In genomic region chr3:52099006-52099405, GRCh38 we compare ENCODE assay signal across 17 cellular contexts. TPM values are rescaled to one million over a fixed set of nuclear protein-coding genes. Genes with fewer than 3 reads are reported as not detected.
A peak's percentile ranks its signal among the peaks of the same experiment; 100 is the strongest.
DNase-seq lines count a peak whose midpoint lies in the region; ATAC-seq, FAIRE-seq and TF ChIP-seq lines count a peak whose summit lies in the region.
"Had no signal": no experiment of that assay in that cellular context is flagged by ENCODE, and none has a peak within 500 bp of the region (broad histone marks: within the 10 kb centered on the region; RNA-seq: fewer than 3 reads in every experiment).

No MANE protein-coding gene starts in this region.

- POLR2A ChIA-PET in WTC11 (lab: Charles Lee), result no interaction called here

- TF ChIP-seq CTCF in heart right ventricle (IDR thresholded peaks at IDR 0.05) (no peak), lung (IDR thresholded peaks at IDR 0.05; ENCODE audit: control extremely low read depth, extremely low read depth) (no peak), WTC11 (IDR thresholded peaks at IDR 0.05) (no peak), colonic mucosa (IDR thresholded peaks at IDR 0.05) (no peak)

- H3K4me3 ChIP-seq in heart right ventricle (no peak overlapping the region), lung (no peak overlapping the region), colonic mucosa (no peak overlapping the region)
- H3K4me3 ChIP-seq: coronary artery had no signal

- H3K36me3 ChIP-seq in heart right ventricle, result peaks cover 0 to 6% (median 0%) of the 10 kb centered on the region in 9 donors
- H3K36me3 ChIP-seq in lung (ENCODE audit: control insufficient read depth in 2 of 2, insufficient read depth in 2 of 2, low read length in 2 of 2), result no peaks in the 10 kb centered on the region
- H3K36me3 ChIP-seq in colonic mucosa, result no peaks in the 10 kb centered on the region

- H3K27ac ChIP-seq in heart right ventricle, result peak overlapping the region in 8 of 10 donors; percentile 11 to 72 (median 40)
- H3K27ac ChIP-seq in lung (ENCODE audit: low read depth in 1 of 2, low read length in 1 of 2), result peak overlapping the region; percentile 80 to 81
- no peak overlapping the region for H3K27ac ChIP-seq in colonic mucosa

- WGBS in heart right ventricle, 2 donors, result 43 to 52% methylated on average over 3 of the region's 3 CpGs
- WGBS in lung, 2 donors, result 54 to 60% methylated on average over 3 of the region's 3 CpGs

- H3K27me3 ChIP-seq in heart right ventricle (no peaks in the 10 kb centered on the region), lung (ENCODE audit: control insufficient read depth, insufficient read depth) (no peaks in the 10 kb centered on the region), colonic mucosa (no peaks in the 10 kb centered on the region)

- no peak overlapping the region for H3K27ac Mint-ChIP-seq in WTC11
- H3K27ac Mint-ChIP-seq: activated CD8-positive, alpha-beta memory T cell treated with anti-CD3 and anti-CD28 coated beads, Interleukin-2, amount 10 ng/mL, durations not matched to agents 7 days and 5 days had no signal

- H3K36me3 Mint-ChIP-seq in WTC11, result peaks cover 43% of the 10 kb centered on the region

- FAIRE-seq in RCC 7860 (lab: Jason Lieb, UNC), result peak; percentile 89

- intact Hi-C loops in heart right ventricle (cut with DNase I) (no loop called here), colonic mucosa (cut with DNase I) (no loop called here)

- H3K4me1 ChIP-seq in heart right ventricle (peaks cover 0 to 18% (median 3%) of the 10 kb centered on the region in 9 donors), lung (ENCODE audit: control insufficient read depth in 2 of 2, insufficient read depth in 2 of 2, low read length in 2 of 2) (peaks cover 5 to 13% of the 10 kb centered on the region in 2 donors), colonic mucosa (no peaks in the 10 kb centered on the region)

- H3K9me3 Mint-ChIP-seq in WTC11, result peaks cover 24% of the 10 kb centered on the region

- H3K9me3 ChIP-seq in heart right ventricle (peaks cover 0 to 21% (median 12%) of the 10 kb centered on the region in 11 donors), lung (ENCODE audit: control insufficient read depth in 2 of 2, insufficient read depth in 1 of 2, low read length in 1 of 2) (no peaks in the 10 kb centered on the region), colonic mucosa (no peaks in the 10 kb centered on the region)

- CTCF ChIA-PET in WTC11 (lab: Charles Lee), result interaction anchor here (1.5 kb wide), 2 partner anchors 10 to 95 kb away, joined by 3 read pairs; no protein-coding TSS in a partner anchor

- H3K27me3 Mint-ChIP-seq in WTC11 (ENCODE audit: low read depth), result no peaks in the 10 kb centered on the region
- H3K27me3 Mint-ChIP-seq: activated CD8-positive, alpha-beta memory T cell treated with anti-CD3 and anti-CD28 coated beads, Interleukin-2, amount 10 ng/mL, durations not matched to agents 7 days and 5 days had no signal

- H3K9ac ChIP-seq in colonic mucosa (ENCODE audit: low read depth in 2 of 2, low read length in 2 of 2), result no peak overlapping the region

- H3K4me3 Mint-ChIP-seq in WTC11, result no peak overlapping the region
- H3K4me3 Mint-ChIP-seq: activated CD8-positive, alpha-beta memory T cell treated with anti-CD3 and anti-CD28 coated beads, Interleukin-2, amount 10 ng/mL, durations not matched to agents 7 days and 5 days had no signal

- H3K4me1 Mint-ChIP-seq in WTC11, result no peaks in the 10 kb centered on the region

- DNase-seq in EH (ENCODE audit: low read depth), result peak; percentile 39
- peak; percentile 95 for DNase-seq in RCC 7860 (ENCODE audit: low spot score)
- DNase-seq in heart right ventricle, result no peak
- peak; percentile 74 for DNase-seq in lung (ENCODE audit: low spot score)
- no peak for DNase-seq in WTC11 (ENCODE audit: low spot score)
- DNase-seq in colonic mucosa, result no peak
- no peak for DNase-seq in effector CD4-positive, alpha-beta T cell
- DNase-seq in NCI-H1694 (lab: John Stamatoyannopoulos, UW), result no peak
- DNase-seq: activated CD4-positive, alpha-beta T cell treated with anti-CD3 and anti-CD28 coated beads for 1 hour; activated CD8-positive, alpha-beta memory T cell treated with anti-CD3 and anti-CD28 coated beads, Interleukin-2, amount 10 ng/mL, durations not matched to agents 7 days and 5 days; activated effector memory CD4-positive, alpha-beta T cell treated with Interleukin-2 at 50 U/mL for 16 hours; COR-L47; hippocampal formation; NCI-H1694 treated with DMSO at 0.1 percent for 48 hours; stimulated activated CD4-positive, alpha-beta T cell treated with anti-CD3 and anti-CD28 coated beads, Interleukin-4, amount 100 ng/mL, for 24 hours; T-helper 9 cell had no signal

- ATAC-seq in heart right ventricle (peak; percentile 34 to 94 (median 78)), lung (ENCODE audit: insufficient read depth, low FRiP score) (peak; percentile 80), WTC11 (no peak)
- ATAC-seq: activated CD8-positive, alpha-beta memory T cell treated with anti-CD3 and anti-CD28 coated beads, Interleukin-2, amount 10 ng/mL, durations not matched to agents 7 days and 5 days had no signal

TF ChIP-seq in WTC11, 78 proteins besides CTCF, POLR2A, EP300 and RAD21:
- TF ChIP-seq, protein P1, sequence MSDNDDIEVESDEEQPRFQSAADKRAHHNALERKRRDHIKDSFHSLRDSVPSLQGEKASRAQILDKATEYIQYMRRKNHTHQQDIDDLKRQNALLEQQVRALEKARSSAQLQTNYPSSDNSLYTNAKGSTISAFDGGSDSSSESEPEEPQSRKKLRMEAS (CRISPR knock-in tag; IDR thresholded peaks at IDR 0.05), result no peak
- no peak for TF ChIP-seq NFATC4 (CRISPR knock-in tag; IDR thresholded peaks at IDR 0.05)
- no peak for TF ChIP-seq ZNF263 (CRISPR knock-in tag; IDR thresholded peaks at IDR 0.05; ENCODE audit: low read depth)
- TF ChIP-seq ZNF423 (CRISPR knock-in tag; IDR thresholded peaks at IDR 0.05), result no peak
- no peak for TF ChIP-seq ATF3 (CRISPR knock-in tag; conservative IDR thresholded peaks at IDR 0.05)
- TF ChIP-seq ZNF232 (CRISPR knock-in tag; IDR thresholded peaks at IDR 0.05), result no peak
- no peak for TF ChIP-seq HMGA2 (CRISPR knock-in tag; IDR thresholded peaks at IDR 0.05)
- no peak for TF ChIP-seq GABPB1 (CRISPR knock-in tag; IDR thresholded peaks at IDR 0.05)

RNA-seq across cellular contexts. Expression of gene DUSP7, which starts 42.6 kb away (rescaled TPM):
- total RNA-seq in heart right ventricle (10 to 100 TPM; 11.3 to 29.7 (median 15.8) TPM), lung (10 to 100 TPM; 16.5 to 36.2 TPM), WTC11 (2021) (15.9 to 18.8 TPM (median 16.2 TPM) in 3 replicates), colonic mucosa (1 to 10 TPM; 9.5 to 9.8 TPM)
- polyA plus RNA-seq in heart right ventricle (10 to 100 TPM; 10.4 to 19.2 TPM), lung (10 to 100 TPM; 10.2 to 25.2 TPM)

RNA-seq across cellular contexts. Expression of gene POC1A, which starts 55.2 kb away (rescaled TPM):
- total RNA-seq in heart right ventricle, result 1 to 10 TPM in 5 of 10 donors, under 1 TPM in 5; 0.60 to 3.5 (median 1.1) TPM
- polyA plus RNA-seq in heart right ventricle, result 1 to 10 TPM in 1 of 2 donors, under 1 TPM in 1; 0.44 to 1.9 TPM
- total RNA-seq in lung, result 1 to 10 TPM; 3.9 to 5.4 TPM
- polyA plus RNA-seq in lung, result 1 to 10 TPM; 2.3 to 4.1 TPM
- total RNA-seq in WTC11 (2021), result 31.3 to 36.2 TPM (median 34.9 TPM) in 3 replicates
- 10 to 100 TPM in 1 of 2 donors, 1 to 10 TPM in 1; 7.6 to 33.7 TPM for total RNA-seq in colonic mucosa

Comparison
In these comparisons a context has a peak if more than half of its experiments do, and no peak if none do; other contexts are left out.
1. DNase-seq: peak in EH (single experiment), RCC 7860 (single experiment) and lung (single experiment); none in heart right ventricle (0 of 2), WTC11 (single experiment), colonic mucosa (single experiment), effector CD4-positive, alpha-beta T cell (single experiment) and NCI-H1694 (single experiment).